18 cellular contexts compared by ENCODE assay signal in genomic region chr11:83713701-83714100, GRCh38.
DNase-seq lines count a peak whose midpoint lies in the region; ATAC-seq and TF ChIP-seq lines count a peak whose summit lies in the region.
"Had no signal": no experiment of that assay in that cellular context is flagged by ENCODE, and none has a peak within 500 bp of the region (broad histone marks: within the 10 kb centered on the region; RNA-seq: fewer than 3 reads in every experiment).

No MANE protein-coding gene starts in this region.

- TF ChIP-seq CTCF in brain (conservative IDR thresholded peaks at IDR 0.05) (no peak), left lung (IDR thresholded peaks at IDR 0.05) (no peak), coronary artery (IDR thresholded peaks at IDR 0.05) (no peak), type B pancreatic cell (conservative IDR thresholded peaks at IDR 0.05) (no peak), GM10248 (IDR thresholded peaks at IDR 0.05; ENCODE audit: control extremely low read depth, extremely low read depth, low read depth, missing control alignments) (no peak)

- H3K27ac Mint-ChIP-seq in brain (peak overlapping the region in 3 of 5 experiments; percentile 24 to 63 (median 54)), type B pancreatic cell (no peak overlapping the region)
- H3K27ac Mint-ChIP-seq: memory B cell; stimulated activated naive CD8-positive, alpha-beta T cell treated with anti-CD3 and anti-CD28 coated beads, Interleukin-15, Interleukin-2, amounts not matched to agents 100 ng/mL and 50 ng/mL, for 24 hours had no signal

- H3K9me3 ChIP-seq in right cardiac atrium (ENCODE audit: control insufficient read depth, low read length): no peaks in the 10 kb centered on the region
- H3K9me3 ChIP-seq in left lung: no peaks in the 10 kb centered on the region
- H3K9me3 ChIP-seq: esophagus squamous epithelium, HAP-1 had no signal

- H3K9me3 Mint-ChIP-seq in brain: peaks cover 0 to 5% (median 0%) of the 10 kb centered on the region in 5 experiments
- peaks cover 7% of the 10 kb centered on the region for H3K9me3 Mint-ChIP-seq in type B pancreatic cell
- H3K9me3 Mint-ChIP-seq: memory B cell; stimulated activated naive CD8-positive, alpha-beta T cell treated with anti-CD3 and anti-CD28 coated beads, Interleukin-15, Interleukin-2, amounts not matched to agents 100 ng/mL and 50 ng/mL, for 24 hours had no signal

- intact Hi-C loops in right cardiac atrium (cut with DNase I) (no loop called here), Right ventricle myocardium superior (cut with DNase I) (no loop called here), left lung (cut with DNase I) (no loop called here)

- 57% methylated on average over 2 of the region's 2 CpGs for WGBS in right cardiac atrium

- H3K4me3 ChIP-seq in right cardiac atrium (ENCODE audit: low read length) (no peak overlapping the region), left lung (no peak overlapping the region), coronary artery (no peak overlapping the region)
- H3K4me3 ChIP-seq: esophagus squamous epithelium, HAP-1 had no signal

- POLR2A ChIA-PET in GM10248 (lab: Yijun Ruan, JAX): no interaction called here

- H3K27ac ChIP-seq in right cardiac atrium (ENCODE audit: low read length): no peak overlapping the region
- H3K27ac ChIP-seq in left lung: no peak overlapping the region
- H3K27ac ChIP-seq in coronary artery: no peak overlapping the region
- H3K27ac ChIP-seq: RWPE1 had no signal

- peak overlapping the region in 1 of 5 experiments; percentile 9 for H3K4me3 Mint-ChIP-seq in brain
- no peak overlapping the region for H3K4me3 Mint-ChIP-seq in type B pancreatic cell
- H3K4me3 Mint-ChIP-seq: memory B cell; stimulated activated naive CD8-positive, alpha-beta T cell treated with anti-CD3 and anti-CD28 coated beads, Interleukin-15, Interleukin-2, amounts not matched to agents 100 ng/mL and 50 ng/mL, for 24 hours had no signal

- H3K36me3 ChIP-seq in left lung: no peaks in the 10 kb centered on the region
- H3K36me3 ChIP-seq: esophagus squamous epithelium, HAP-1 had no signal

- H3K27me3 ChIP-seq in right cardiac atrium (ENCODE audit: control insufficient read depth, insufficient read depth): no peaks in the 10 kb centered on the region
- H3K27me3 ChIP-seq in left lung: no peaks in the 10 kb centered on the region
- H3K27me3 ChIP-seq: esophagus squamous epithelium had no signal

- H3K4me1 ChIP-seq in right cardiac atrium (ENCODE audit: control insufficient read depth, insufficient read depth, low read length): no peaks in the 10 kb centered on the region
- H3K4me1 ChIP-seq in left lung: no peaks in the 10 kb centered on the region
- H3K4me1 ChIP-seq: HAP-1 had no signal

- H3K36me3 Mint-ChIP-seq in brain (no peaks in the 10 kb centered on the region), type B pancreatic cell (no peaks in the 10 kb centered on the region)
- H3K36me3 Mint-ChIP-seq: memory B cell had no signal

- DNase-seq in right cardiac atrium (no peak), Right ventricle myocardium superior (no peak), left lung (peak in 1 of 2 donors; percentile 34), coronary artery (ENCODE audit: low spot score) (no peak), type B pancreatic cell (ENCODE audit: extremely low spot score, unreplicated experiment) (no peak), GM10248 (ENCODE audit: extremely low spot score) (no peak)
- DNase-seq: activated CD4-positive, CD25-positive, alpha-beta regulatory T cell treated with anti-CD3 and anti-CD28 coated beads, Interleukin-2, amount 50 U/mL, for 72 hours; activated naive CD4-positive, alpha-beta T cell treated with anti-CD3 and anti-CD28 coated beads, Interleukin-2, amount 50 U/mL, for 16 hours; esophagus squamous epithelium; KBM-7; NCI-H1436; NCI-H774 had no signal

- H3K27me3 Mint-ChIP-seq in brain: peaks cover 3% of the 10 kb centered on the region
- H3K27me3 Mint-ChIP-seq in type B pancreatic cell: no peaks in the 10 kb centered on the region

- CTCF ChIA-PET in GM10248 (lab: Yijun Ruan, JAX): interaction anchor here (1.2 to 1.4 kb wide), 3 partner anchors 10 to 17 kb away, joined by 3 to 4 read pairs (median 3); no protein-coding TSS in a partner anchor

- peaks cover 5% of the 10 kb centered on the region for H3K4me1 Mint-ChIP-seq in brain
- peaks cover 5% of the 10 kb centered on the region for H3K4me1 Mint-ChIP-seq in type B pancreatic cell (ENCODE audit: unreplicated experiment)
- H3K4me1 Mint-ChIP-seq: memory B cell had no signal

- peak; percentile 36 to 45 for ATAC-seq in right cardiac atrium
- no peak for ATAC-seq in Right ventricle myocardium superior (ENCODE audit: poor library complexity)
- peak; percentile 78 for ATAC-seq in left lung
- no peak for ATAC-seq in GM19035 (IDR thresholded peaks at IDR 0.05; ENCODE audit: unreplicated experiment)

Comparison
In these comparisons a context has a peak if more than half of its experiments do, and no peak if none do; other contexts are left out.
1. ATAC-seq: peak in right cardiac atrium (2 of 2) and left lung (single experiment); none in Right ventricle myocardium superior (single experiment) and GM19035 (single experiment).